In genomic region chr9:124768275-124768674, GRCh38 we compare ENCODE assay signal across 22 cellular contexts. TPM values are rescaled to one million over a fixed set of nuclear protein-coding genes. Genes with fewer than 3 reads are reported as not detected.
DNase-seq lines count a peak whose midpoint lies in the region; ATAC-seq, FAIRE-seq and TF ChIP-seq lines count a peak whose summit lies in the region.
"Had no signal": no experiment of that assay in that cellular context is flagged by ENCODE, and none has a peak within 500 bp of the region (broad histone marks: within the 10 kb centered on the region; RNA-seq: fewer than 3 reads in every experiment).

No MANE protein-coding gene starts in this region.

- H3K4me1 Mint-ChIP-seq in neural crest cell: peaks cover 25% of the 10 kb centered on the region

- WGBS in heart right ventricle, 2 donors: 65 to 78% methylated on average over 3 of the region's 3 CpGs

- intact Hi-C loops in heart right ventricle (cut with DNase I): no loop called here

- peak overlapping the region; percentile 79; the same call in 1 of the 2 replicates for H3K4me2 ChIP-seq in OCI-LY1 (ENCODE audit: low read length)

- H3K4me1 ChIP-seq in OCI-LY1 (ENCODE audit: insufficient read depth, low read length, severe bottlenecking) (peaks cover 64% of the 10 kb centered on the region), duodenal mucosa (ENCODE audit: control insufficient read depth in 1 of 2, insufficient read depth in 2 of 2, low read length in 2 of 2) (peaks cover 24 to 26% of the 10 kb centered on the region in 2 donors), heart right ventricle (peaks cover 0 to 47% (median 17%) of the 10 kb centered on the region in 9 donors)

- H3K9me3 Mint-ChIP-seq in neural crest cell: no peaks in the 10 kb centered on the region
- H3K9me3 Mint-ChIP-seq: activated naive CD4-positive, alpha-beta T cell treated with anti-CD3 and anti-CD28 coated beads, Interleukin-2, amount 50 U/mL, for 24 hours; activated T-cell treated with anti-CD3 and anti-CD28 coated beads, Interleukin-2, amount 50 U/mL, for 24 hours; CD8-positive, alpha-beta T cell; memory B cell; naive B cell; stimulated activated naive B cell treated with anti-CD40 and anti-IgM and Interleukin-4, amounts not matched to agents 10 μg/mL and 1 μg/mL and 100 μg/mL, for 72 hours had no signal

- no peaks in the 10 kb centered on the region for H4K20me1 ChIP-seq in OCI-LY1 (ENCODE audit: insufficient read depth, low read length)

- TF ChIP-seq POLR2A in H54 (IDR thresholded peaks at IDR 0.05; ENCODE audit: low read depth, low read length): no peak

- no peaks in the 10 kb centered on the region for H3K9me2 ChIP-seq in OCI-LY1 (ENCODE audit: low read depth, low read length)

- H3K27me3 Mint-ChIP-seq in neural crest cell (ENCODE audit: low read depth): peaks cover 78% of the 10 kb centered on the region

- peaks cover 4% of the 10 kb centered on the region; the same call in 1 of the 2 replicates for H3K79me2 ChIP-seq in OCI-LY1 (ENCODE audit: insufficient read depth, low read length)

- DNase-seq in H54 (ENCODE audit: insufficient read length, low spot score) (no peak), neural crest cell (ENCODE audit: low read depth, low spot score) (no peak), NCI-H446 (lab: John Stamatoyannopoulos, UW) (no peak), heart right ventricle (no peak)
- DNase-seq: activated T-cell treated with anti-CD3 and anti-CD28 coated beads, Interleukin-2, amount 50 U/mL, for 24 hours; CD8-positive, alpha-beta T cell; DMS53; effector CD8-positive, alpha-beta T cell; left cardiac atrium; naive B cell; NCI-H187; NCI-H82; posterior cingulate gyrus; stimulated activated naive B cell treated with anti-CD40 and anti-IgM and Interleukin-4, amounts not matched to agents 10 μg/mL and 1 μg/mL and 100 μg/mL, for 72 hours had no signal

- FAIRE-seq in H54 (lab: Jason Lieb, UNC): peak; percentile 27

- peak overlapping the region; percentile 75 for H3K4me3 ChIP-seq in OCI-LY1 (ENCODE audit: low read depth, low read length, poor library complexity, severe bottlenecking)
- peak overlapping the region in 1 of 2 donors; percentile 85 for H3K4me3 ChIP-seq in duodenal mucosa (ENCODE audit: low read depth in 1 of 2, low read length in 2 of 2)
- no peak overlapping the region for H3K4me3 ChIP-seq in heart right ventricle
- H3K4me3 ChIP-seq: thoracic aorta had no signal

- no peak overlapping the region for H3K9ac ChIP-seq in OCI-LY1 (ENCODE audit: low read length)
- H3K9ac ChIP-seq in duodenal mucosa (ENCODE audit: low read depth in 1 of 2, low read length in 2 of 2): peak overlapping the region; percentile 15 to 72

- no peak overlapping the region for H3K27ac Mint-ChIP-seq in neural crest cell (ENCODE audit: unreplicated experiment)
- H3K27ac Mint-ChIP-seq: activated naive CD4-positive, alpha-beta T cell treated with anti-CD3 and anti-CD28 coated beads, Interleukin-2, amount 50 U/mL, for 24 hours; activated T-cell treated with anti-CD3 and anti-CD28 coated beads, Interleukin-2, amount 50 U/mL, for 24 hours; CD8-positive, alpha-beta T cell; memory B cell; naive B cell; stimulated activated naive B cell treated with anti-CD40 and anti-IgM and Interleukin-4, amounts not matched to agents 10 μg/mL and 1 μg/mL and 100 μg/mL, for 72 hours had no signal

- H3K9me3 ChIP-seq in OCI-LY1 (ENCODE audit: low read length): no peaks in the 10 kb centered on the region
- H3K9me3 ChIP-seq in duodenal mucosa (ENCODE audit: control insufficient read depth in 1 of 2, low read length in 2 of 2): no peaks in the 10 kb centered on the region
- H3K9me3 ChIP-seq in heart right ventricle: no peaks in the 10 kb centered on the region
- H3K9me3 ChIP-seq: thoracic aorta had no signal

- no peak for TF ChIP-seq CTCF in OCI-LY1 (IDR thresholded peaks at IDR 0.05; ENCODE audit: low read length)
- TF ChIP-seq CTCF in neural crest cell (conservative IDR thresholded peaks at IDR 0.05): no peak
- no peak for TF ChIP-seq CTCF in heart right ventricle (IDR thresholded peaks at IDR 0.05)

- H3K36me3 Mint-ChIP-seq in neural crest cell (ENCODE audit: low read depth): no peaks in the 10 kb centered on the region
- H3K36me3 Mint-ChIP-seq: activated naive CD4-positive, alpha-beta T cell treated with anti-CD3 and anti-CD28 coated beads, Interleukin-2, amount 50 U/mL, for 24 hours; CD8-positive, alpha-beta T cell; memory B cell; stimulated activated naive B cell treated with anti-CD40 and anti-IgM and Interleukin-4, amounts not matched to agents 10 μg/mL and 1 μg/mL and 100 μg/mL, for 72 hours had no signal

- peak overlapping the region; percentile 36 for H3K4me3 Mint-ChIP-seq in neural crest cell
- H3K4me3 Mint-ChIP-seq: activated T-cell treated with anti-CD3 and anti-CD28 coated beads, Interleukin-2, amount 50 U/mL, for 24 hours; CD8-positive, alpha-beta T cell; memory B cell had no signal

- no peak overlapping the region for H2AFZ ChIP-seq in OCI-LY1 (ENCODE audit: low read length)

- ATAC-seq in esophagus mucosa (no peak), heart right ventricle (no peak), HG03521 (IDR thresholded peaks at IDR 0.05; ENCODE audit: unreplicated experiment) (no peak)
- ATAC-seq: activated CD4-positive, CD25-positive, alpha-beta regulatory T cell treated with anti-CD3 and anti-CD28 coated beads, Interleukin-2, amount 50 U/mL, for 24 hours; CD8-positive, alpha-beta T cell; left cardiac atrium; stimulated activated naive B cell treated with anti-CD40 and anti-IgM and Interleukin-4, amounts not matched to agents 10 μg/mL and 1 μg/mL and 100 μg/mL, for 72 hours had no signal

- H3K36me3 ChIP-seq in OCI-LY1 (ENCODE audit: insufficient read depth, low read length) (no peaks in the 10 kb centered on the region), duodenal mucosa (ENCODE audit: control insufficient read depth in 1 of 2, insufficient read depth in 2 of 2, low read length in 2 of 2) (no peaks in the 10 kb centered on the region), heart right ventricle (no peaks in the 10 kb centered on the region)
- H3K36me3 ChIP-seq: thoracic aorta had no signal

- H3K27ac ChIP-seq in OCI-LY1 (ENCODE audit: low read depth, low read length, poor library complexity, severe bottlenecking): no peak overlapping the region
- no peak overlapping the region for H3K27ac ChIP-seq in duodenal mucosa (ENCODE audit: low read depth, low read length)
- H3K27ac ChIP-seq in heart right ventricle: no peak overlapping the region
- H3K27ac ChIP-seq: thoracic aorta had no signal

- no peaks in the 10 kb centered on the region; the same call in 1 of the 2 replicates for H3F3A ChIP-seq in OCI-LY1 (ENCODE audit: insufficient read depth, low read length)

- H3K27me3 ChIP-seq in OCI-LY1 (ENCODE audit: insufficient read depth, low read length) (no peaks in the 10 kb centered on the region), duodenal mucosa (ENCODE audit: control insufficient read depth in 1 of 2, insufficient read depth in 2 of 2, low read length in 2 of 2) (peaks cover 0 to 2% of the 10 kb centered on the region in 2 donors), heart right ventricle (peaks cover 0 to 66% (median 46%) of the 10 kb centered on the region in 7 donors)

RNA-seq across cellular contexts. Expression of gene NR6A1, which starts 2.8 kb away (rescaled TPM):
- 60.7 and 63.7 TPM in 2 replicates for total RNA-seq in neural crest cell
- total RNA-seq in esophagus mucosa: 1.7 TPM
- total RNA-seq in heart right ventricle: 1 to 10 TPM in 8 of 10 donors, under 1 TPM in 2; 0.78 to 2.0 (median 1.2) TPM
- 1 to 10 TPM in 1 of 2 donors, under 1 TPM in 1; 0.29 to 1.0 TPM for polyA plus RNA-seq in heart right ventricle
- total RNA-seq: CD8-positive, alpha-beta T cell had no signal

RNA-seq across cellular contexts. Expression of gene OLFML2A, which starts 8.7 kb away (rescaled TPM):
- 0.09 and 0.14 TPM in 2 replicates for total RNA-seq in neural crest cell
- total RNA-seq in esophagus mucosa: 12.3 TPM
- 10 to 100 TPM; 21.9 to 51.2 (median 32.5) TPM for total RNA-seq in heart right ventricle
- polyA plus RNA-seq in heart right ventricle: 1 to 10 TPM; 5.9 to 9.3 TPM
- total RNA-seq: CD8-positive, alpha-beta T cell had no signal

Comparison
In these comparisons a context has a peak if more than half of its experiments do, and no peak if none do; other contexts are left out.
1. RNA of gene NR6A1, which starts 2.8 kb away (total RNA-seq): 60.7 to 63.7 TPM in neural crest cell; 1.7 TPM in esophagus mucosa (single experiment) and 0.78 to 2.0 TPM in heart right ventricle; every median in the first group is over 10 times any median in the second.
2. RNA of gene OLFML2A, which starts 8.7 kb away (total RNA-seq): 21.9 to 51.2 TPM in heart right ventricle and 12.3 TPM in esophagus mucosa (single experiment); 0.09 to 0.14 TPM in neural crest cell; every median in the first group is over 10 times any median in the second.